ENCODE assay signal across 1 cellular context in genomic region chr12:56206373-56207166, GRCh38.
TF ChIP-seq lines count a peak whose summit lies in the region.

No MANE protein-coding gene starts in this region.

TF ChIP-seq in H1, 55 proteins besides CTCF, POLR2A, EP300 and RAD21:
- TF ChIP-seq ATF3 (IDR thresholded peaks at IDR 0.05; ENCODE audit: insufficient read depth, low read depth, low read length), result no peak
- no peak for TF ChIP-seq SAP30 (IDR thresholded peaks at IDR 0.05; ENCODE audit: insufficient read depth, insufficient replicate concordance, low read length)
- no peak for TF ChIP-seq SP4 (IDR thresholded peaks at IDR 0.05; ENCODE audit: low read length)
- TF ChIP-seq CTBP2 (IDR thresholded peaks at IDR 0.05; ENCODE audit: borderline replicate concordance, insufficient read depth, insufficient read length, low read length), result no peak
- no peak for TF ChIP-seq GABPA (IDR thresholded peaks at IDR 0.05; ENCODE audit: borderline replicate concordance, insufficient read depth, low read length)
- TF ChIP-seq SIRT6 (IDR thresholded peaks at IDR 0.05; ENCODE audit: low read length), result no peak
- TF ChIP-seq ZNF274 (IDR thresholded peaks at IDR 0.05; ENCODE audit: borderline replicate concordance, extremely low read depth, low read length), result no peak
- TF ChIP-seq RFX5 (IDR thresholded peaks at IDR 0.05; ENCODE audit: borderline replicate concordance, low read depth, low read length), result no peak
TF ChIP-seq in H1: peak in this region for 0.
